In the genomic region with DNA sequence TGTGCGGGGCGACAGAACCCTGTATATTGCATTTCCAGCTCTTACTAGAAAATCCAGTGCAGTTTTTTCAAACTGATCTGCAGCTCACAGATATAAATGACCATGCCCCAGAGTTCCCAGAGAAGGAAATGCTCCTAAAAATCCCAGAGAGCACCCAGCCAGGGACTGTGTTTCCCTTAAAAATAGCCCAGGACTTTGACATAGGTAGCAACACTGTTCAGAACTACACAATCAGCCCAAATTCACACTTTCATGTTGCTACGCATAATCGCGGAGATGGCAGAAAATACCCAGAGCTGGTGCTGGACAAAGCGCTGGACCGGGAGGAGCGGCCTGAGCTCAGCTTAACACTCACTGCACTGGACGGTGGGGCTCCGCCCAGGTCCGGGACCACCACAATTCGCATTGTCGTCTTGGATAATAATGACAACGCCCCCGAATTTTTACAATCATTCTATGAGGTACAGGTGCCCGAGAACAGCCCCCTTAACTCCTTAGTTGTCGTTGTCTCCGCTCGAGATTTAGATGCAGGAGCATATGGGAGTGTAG, we compare ENCODE assay signal across 14 cellular contexts. TPM values are rescaled to one million over a fixed set of nuclear protein-coding genes. Genes with fewer than 3 reads are reported as not detected.
A peak's percentile ranks its signal among the peaks of the same experiment; 100 is the strongest.
DNase-seq lines count a peak whose midpoint lies in the region; ATAC-seq and TF ChIP-seq lines count a peak whose summit lies in the region.
"Had no signal": no experiment of that assay in that cellular context is flagged by ENCODE, and none has a peak within 500 bp of the region (broad histone marks: within the 10 kb centered on the region; RNA-seq: fewer than 3 reads in every experiment).

No MANE protein-coding gene starts in this region.

- POLR2A ChIA-PET in A673 (lab: Charles Lee; ENCODE audit: low non-redundant PET) = no interaction called here

- no peak for TF ChIP-seq POLR2A in gastroesophageal sphincter (IDR thresholded peaks at IDR 0.05)
- TF ChIP-seq POLR2A in ovary (IDR thresholded peaks at IDR 0.05) = no peak

- CTCF ChIA-PET in A673 (lab: Charles Lee) = interaction anchor here (0.8 to 1.9 kb wide), 10 partner anchors 9 to 428 kb away, joined by 3 to 9 read pairs (median 4); partner anchors contain the start of genes PCDHB14, PCDHB16, PCDHB2 and PCDHB9

- TF ChIP-seq CTCF in A673 (conservative IDR thresholded peaks at IDR 0.05; ENCODE audit: low read depth, low read length) (no peak), RWPE2 (IDR thresholded peaks at IDR 0.05; ENCODE audit: poor library complexity, severe bottlenecking) (no peak), gastroesophageal sphincter (IDR thresholded peaks at IDR 0.05) (no peak), ovary (IDR thresholded peaks at IDR 0.05) (no peak), brain microvascular endothelial cell (IDR thresholded peaks at IDR 0.05; ENCODE audit: low read depth, low read length, missing control alignments) (no peak)

- TF ChIP-seq EP300 in gastroesophageal sphincter (IDR thresholded peaks at IDR 0.05) (no peak), ovary (IDR thresholded peaks at IDR 0.05) (no peak)

- H3K27ac ChIP-seq in A673 (ENCODE audit: low read depth, low read length, poor library complexity, severe bottlenecking) = peak overlapping the region; percentile 88
- no peak overlapping the region for H3K27ac ChIP-seq in RWPE2 (ENCODE audit: poor library complexity, severe bottlenecking)
- H3K27ac ChIP-seq in gastroesophageal sphincter = no peak overlapping the region
- H3K27ac ChIP-seq in ovary = no peak overlapping the region
- H3K27ac ChIP-seq in brain microvascular endothelial cell = no peak overlapping the region

- DNase-seq in A673 (ENCODE audit: low spot score) = peak; percentile 36
- DNase-seq in RWPE2 (ENCODE audit: low spot score) = no peak
- no peak for DNase-seq in ovary
- no peak for DNase-seq in NCI-H345 (lab: John Stamatoyannopoulos, UW)
- DNase-seq in brain microvascular endothelial cell = no peak
- DNase-seq in NCI-H2196 (lab: John Stamatoyannopoulos, UW; ENCODE audit: unreplicated experiment) = no peak
- DNase-seq: activated CD8-positive, alpha-beta memory T cell treated with anti-CD3 and anti-CD28 coated beads for 24 hours; effector CD8-positive, alpha-beta T cell; NK-92 treated with Interleukin-12 subunit alpha and Interleukin-12 subunit beta, amount 100 ng/mL, for 24 hours; stimulated activated CD4-positive, alpha-beta T cell treated with anti-CD3 and anti-CD28 coated beads, Interleukin-4, amount 100 ng/mL, for 24 hours; T-helper 1 cell had no signal

- H3K36me3 ChIP-seq in A673 (ENCODE audit: insufficient read depth, low read length, poor library complexity, severe bottlenecking) (peaks cover 5% of the 10 kb centered on the region), RWPE2 (ENCODE audit: low read depth) (no peaks in the 10 kb centered on the region), gastroesophageal sphincter (no peaks in the 10 kb centered on the region), ovary (no peaks in the 10 kb centered on the region), brain microvascular endothelial cell (replicated peaks) (no peaks in the 10 kb centered on the region)

- WGBS in gastroesophageal sphincter (ENCODE audit: low coverage in 1 of 2), 2 donors = 54 to 65% methylated on average over 19 of the region's 19 CpGs
- WGBS in ovary, 3 donors = 34 to 55% (median 48%) methylated on average over 19 of the region's 19 CpGs

- in situ Hi-C loops in brain microvascular endothelial cell (cut with HindIII; ENCODE audit: low pct_ligation_motif_present, low sequenced_read_pairs) = no loop called here

- H3K9me3 ChIP-seq in A673 (ENCODE audit: low read depth, low read length, poor library complexity, severe bottlenecking) = peaks cover 14% of the 10 kb centered on the region
- H3K9me3 ChIP-seq in RWPE2 (ENCODE audit: severe bottlenecking) = peaks cover 10% of the 10 kb centered on the region
- H3K9me3 ChIP-seq in gastroesophageal sphincter = peaks cover 0 to 89% (median 2%) of the 10 kb centered on the region in 3 donors
- peaks cover 0 to 20% of the 10 kb centered on the region in 2 donors for H3K9me3 ChIP-seq in ovary

- H3K4me3 ChIP-seq in A673 (ENCODE audit: low read depth, low read length, poor library complexity, severe bottlenecking) (peak overlapping the region; percentile 60), RWPE2 (ENCODE audit: severe bottlenecking) (peak overlapping the region; percentile 8), gastroesophageal sphincter (peak overlapping the region; percentile 34 to 43), ovary (peak overlapping the region; percentile 31), brain microvascular endothelial cell (ENCODE audit: low read depth, low read length) (no peak overlapping the region)

- no TSS peak for BruUV-seq in A673 (replicated peaks; lab: Mats Ljungman, UMichigan)

- no peak for ATAC-seq in RWPE2 (ENCODE audit: low read depth)
- no peak for ATAC-seq in gastroesophageal sphincter
- no peak for ATAC-seq in GM19397 (IDR thresholded peaks at IDR 0.05; ENCODE audit: unreplicated experiment)

- no peaks in the 10 kb centered on the region for H3K4me1 ChIP-seq in A673 (ENCODE audit: insufficient read depth, low read length, poor library complexity, severe bottlenecking)
- H3K4me1 ChIP-seq in RWPE2 (ENCODE audit: insufficient read depth, poor library complexity, severe bottlenecking) = no peaks in the 10 kb centered on the region
- no peaks in the 10 kb centered on the region for H3K4me1 ChIP-seq in gastroesophageal sphincter
- H3K4me1 ChIP-seq in ovary (ENCODE audit: insufficient read depth) = no peaks in the 10 kb centered on the region

- H3K27me3 ChIP-seq in A673 (replicated peaks; ENCODE audit: insufficient read depth, low read depth, low read length, poor library complexity) (no peaks in the 10 kb centered on the region), RWPE2 (ENCODE audit: insufficient read depth, poor library complexity, severe bottlenecking) (peaks cover 50% of the 10 kb centered on the region), gastroesophageal sphincter (peaks cover 18% of the 10 kb centered on the region), ovary (no peaks in the 10 kb centered on the region), brain microvascular endothelial cell (replicated peaks) (no peaks in the 10 kb centered on the region)

- intact Hi-C loops in A673 (cut with micrococcal nuclease; ENCODE audit: unreplicated experiment) = no loop called here
- intact Hi-C loops in ovary (cut with DNase I) = no loop called here

RNA-seq across cellular contexts. Expression of gene PCDHB5, which starts 0.8 kb away (rescaled TPM):
- total RNA-seq in A673 (2021) = 21.0 and 23.6 TPM in 2 replicates
- total RNA-seq in gastroesophageal sphincter = 1 to 10 TPM; 3.2 to 8.6 (median 5.8) TPM
- 10 to 100 TPM in 5 of 7 donors, 1 to 10 TPM in 2; 7.3 to 16.2 (median 12.7) TPM for total RNA-seq in ovary
- polyA plus RNA-seq in ovary = 1 to 10 TPM; 7.4 to 8.6 TPM

RNA-seq across cellular contexts. Expression of gene PCDHB6, which starts 14.1 kb away (rescaled TPM):
- 7.3 and 9.1 TPM in 2 replicates for total RNA-seq in A673 (2021)
- total RNA-seq in gastroesophageal sphincter = 1 to 10 TPM; 1.0 to 2.0 (median 1.5) TPM
- 1 to 10 TPM in 6 of 7 donors, under 1 TPM in 1; 0.34 to 2.4 (median 2.0) TPM for total RNA-seq in ovary
- 1 to 10 TPM; 1.1 TPM for polyA plus RNA-seq in ovary

RNA-seq across cellular contexts. Expression of gene PCDHB4, which starts 14.2 kb away (rescaled TPM):
- 2.4 and 2.7 TPM in 2 replicates for total RNA-seq in A673 (2021)
- total RNA-seq in gastroesophageal sphincter = 1 to 10 TPM; 2.8 to 5.6 (median 4.8) TPM
- total RNA-seq in ovary = 10 to 100 TPM in 1 of 7 donors, 1 to 10 TPM in 6; 2.5 to 12.6 (median 6.9) TPM
- polyA plus RNA-seq in ovary = 1 to 10 TPM; 4.2 to 5.0 TPM
- total RNA-seq: HT1080 had no signal

RNA-seq across cellular contexts. Expression of gene PCDHB3, which starts 35.5 kb away (rescaled TPM):
- total RNA-seq in A673 (2021) (2.6 and 4.9 TPM in 2 replicates), gastroesophageal sphincter (1 to 10 TPM in 3 of 4 donors, under 1 TPM in 1; 0.78 to 2.3 (median 2.0) TPM), ovary (1 to 10 TPM; 2.5 to 4.1 (median 3.2) TPM)
- 1 to 10 TPM; 1.4 to 2.3 TPM for polyA plus RNA-seq in ovary
- total RNA-seq: HT1080 had no signal

RNA-seq across cellular contexts. Expression of gene PCDHB7, which starts 36.7 kb away (rescaled TPM):
- total RNA-seq in A673 (2021) = 2.0 and 2.3 TPM in 2 replicates
- total RNA-seq in gastroesophageal sphincter = 1 to 10 TPM; 1.7 to 3.0 (median 2.4) TPM
- 1 to 10 TPM; 1.4 to 5.1 (median 4.0) TPM for total RNA-seq in ovary
- 1 to 10 TPM; 2.2 to 3.0 TPM for polyA plus RNA-seq in ovary
